8 cellular contexts compared by ENCODE assay signal in genomic region chr9:124320062-124320973, GRCh38.
DNase-seq lines count a peak whose midpoint lies in the region; ATAC-seq and TF ChIP-seq lines count a peak whose summit lies in the region.

No MANE protein-coding gene starts in this region.

- no peaks in the 10 kb centered on the region for H3K4me1 ChIP-seq in thoracic aorta (ENCODE audit: control insufficient read depth in 1 of 2, low read depth in 2 of 2)

- no peak overlapping the region for H3K27ac ChIP-seq in thoracic aorta

- ATAC-seq in thoracic aorta (ENCODE audit: insufficient number of reproducible peaks, low FRiP score, low read depth): no peak

- TF ChIP-seq CTCF in GM13977 (IDR thresholded peaks at IDR 0.05; ENCODE audit: extremely low read depth, insufficient read depth, missing control alignments): peak; percentile 73
- peak; percentile 97 for TF ChIP-seq CTCF in epithelial cell of esophagus (IDR thresholded peaks at IDR 0.05; ENCODE audit: insufficient read depth, low read depth, low read length, missing control alignments)
- peak; percentile 83 for TF ChIP-seq CTCF in thoracic aorta (IDR thresholded peaks at IDR 0.05)

- peaks cover 28% of the 10 kb centered on the region for H3K36me3 ChIP-seq in thoracic aorta

- DNase-seq in AG08395 (ENCODE audit: low spot score) (peak; percentile 89), GM13977 (ENCODE audit: low spot score) (peak; percentile 71), NCI-H2227 (lab: John Stamatoyannopoulos, UW; ENCODE audit: unreplicated experiment) (peak; percentile 65), epithelial cell of esophagus (ENCODE audit: low read depth) (peak; percentile 64), midbrain (lab: John Stamatoyannopoulos, UW) (peak; percentile 50), thoracic aorta (ENCODE audit: low spot score) (no peak), NCI-H187 treated with DMSO at 0.1 percent for 48 hours (lab: John Stamatoyannopoulos, UW) (no peak)
- peak; percentile 66 to 75 for DNase-seq in activated CD4-positive, alpha-beta T cell treated with anti-CD3 and anti-CD28 coated beads, Interleukin-2, amount 50 U/mL, for 48 hours

- H3K4me3 ChIP-seq in epithelial cell of esophagus (ENCODE audit: low read length) (no peak overlapping the region), thoracic aorta (no peak overlapping the region)

- in situ Hi-C loops in GM13977 (cut with MboI; ENCODE audit: low pct_unique_long_range_greater_than_20kb, low sequenced_read_pairs, unreplicated experiment): no loop called here

- H3K27me3 ChIP-seq in thoracic aorta (replicated peaks; ENCODE audit: insufficient read depth): no peaks in the 10 kb centered on the region

- no peaks in the 10 kb centered on the region for H3K9me3 ChIP-seq in thoracic aorta

Comparison
In these comparisons a context has a peak if more than half of its experiments do, and no peak if none do; other contexts are left out.
1. DNase-seq: peak in AG08395 (single experiment), GM13977 (single experiment), NCI-H2227 (single experiment), activated CD4-positive, alpha-beta T cell treated with anti-CD3 and anti-CD28 coated beads, Interleukin-2, amount 50 U/mL, for 48 hours (2 of 2), epithelial cell of esophagus (single experiment) and midbrain (single experiment); none in thoracic aorta (single experiment) and NCI-H187 treated with DMSO at 0.1 percent for 48 hours (single experiment).
2. Peak in every context shown above with its lines, with median percentiles within 50 percentile points of each other: CTCF ChIP-seq.